In the genomic region with DNA sequence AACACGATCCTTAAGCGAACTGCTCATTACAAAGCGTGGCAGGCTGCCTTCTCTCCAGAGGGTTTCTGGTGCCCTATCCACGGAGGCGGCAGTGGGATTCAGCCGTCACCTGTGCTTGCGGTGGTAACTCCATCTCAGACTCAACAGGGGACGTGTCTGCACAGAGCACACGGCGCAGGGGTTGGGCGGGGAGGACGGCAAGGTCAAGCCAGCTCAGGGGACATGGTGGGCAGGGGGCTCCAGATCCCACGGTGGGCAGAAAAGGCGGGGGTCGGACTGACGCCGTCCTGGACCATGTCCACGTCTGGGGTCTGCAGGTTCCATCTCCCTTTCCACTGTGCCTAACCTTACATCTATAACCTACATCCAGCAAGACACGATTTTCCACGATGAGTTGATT, we compare ENCODE assay signal across 28 cellular contexts.
DNase-seq lines count a peak whose midpoint lies in the region; ATAC-seq, FAIRE-seq and TF ChIP-seq lines count a peak whose summit lies in the region.
"Had no signal": no experiment of that assay in that cellular context is flagged by ENCODE, and none has a peak within 500 bp of the region (broad histone marks: within the 10 kb centered on the region; RNA-seq: fewer than 3 reads in every experiment).

No MANE protein-coding gene starts in this region.

- TF ChIP-seq EP300 in transverse colon (IDR thresholded peaks at IDR 0.05; ENCODE audit: low read depth), result no peak

- H3K27ac ChIP-seq in transverse colon, result peak overlapping the region in 1 of 4 donors; percentile 31
- H3K27ac ChIP-seq: PC-9 had no signal

- in situ Hi-C loops in transverse colon (cut with MboI; ENCODE audit: low pct_ligation_motif_present in 1 of 4, low pct_unique_long_range_greater_than_20kb in 1 of 4, low sequenced_read_pairs in 3 of 4), result no loop called here

- H3K27ac Mint-ChIP-seq in natural killer cell (peak overlapping the region in 1 of 2 donors; percentile 70), osteocyte (ENCODE audit: unreplicated experiment) (peak overlapping the region; percentile 38)
- H3K27ac Mint-ChIP-seq in natural killer cell treated with Interleukin-12 subunit alpha and Interleukin-12 subunit beta and Interleukin-15 and Interleukin-18, amount 100 ng/mL, for 72 hours, result peak overlapping the region in 1 of 2 donors; percentile 58
- peak overlapping the region; percentile 46 to 51 for H3K27ac Mint-ChIP-seq in effector memory CD8-positive, alpha-beta T cell

- no peaks in the 10 kb centered on the region for H3K36me3 Mint-ChIP-seq in natural killer cell
- H3K36me3 Mint-ChIP-seq in natural killer cell treated with Interleukin-12 subunit alpha and Interleukin-12 subunit beta and Interleukin-15 and Interleukin-18, amount 100 ng/mL, for 72 hours, result no peaks in the 10 kb centered on the region
- H3K36me3 Mint-ChIP-seq in effector memory CD8-positive, alpha-beta T cell (ENCODE audit: insufficient read depth), result peaks cover 82% of the 10 kb centered on the region
- H3K36me3 Mint-ChIP-seq in osteocyte (ENCODE audit: unreplicated experiment), result peaks cover 4% of the 10 kb centered on the region

- FAIRE-seq in RCC 7860 (lab: Jason Lieb, UNC), result no peak
- FAIRE-seq: endometrium, GM12892 had no signal

- no peak for DNase-seq in natural killer cell
- DNase-seq in natural killer cell treated with Interleukin-12 subunit alpha and Interleukin-12 subunit beta and Interleukin-15 and Interleukin-18, amount 100 ng/mL, for 72 hours (ENCODE audit: low spot score), result no peak
- DNase-seq in effector memory CD8-positive, alpha-beta T cell, result no peak
- no peak for DNase-seq in osteocyte (ENCODE audit: extremely low spot score, unreplicated experiment)
- no peak for DNase-seq in RCC 7860 (ENCODE audit: low spot score)
- no peak for DNase-seq in transverse colon
- DNase-seq in HT-29 (ENCODE audit: low spot score), result no peak
- DNase-seq: activated CD4-positive, alpha-beta T cell treated with anti-CD3 and anti-CD28 coated beads for 1 hour; activated gamma-delta T cell; Caco-2; caudate nucleus; dermis blood vessel endothelial cell; gastrocnemius medialis; Karpas-422; midbrain; MV-4-11; naive B cell; NCI-H1436; NCI-H2081; NCI-H2227 treated with DMSO at 0.1 percent for 48 hours; NCI-H526; PC-9; SHP77 treated with DMSO at 0.1 percent for 48 hours; stimulated activated naive CD4-positive, alpha-beta T cell treated with Interleukin-2 at 50 U/mL for 16 hours; uterus had no signal

- H3K27me3 ChIP-seq in transverse colon, result no peaks in the 10 kb centered on the region
- H3K27me3 ChIP-seq: gastrocnemius medialis, uterus had no signal

- no peak for TF ChIP-seq POLR2A in transverse colon (IDR thresholded peaks at IDR 0.05)

- H3K4me1 Mint-ChIP-seq in natural killer cell, result peaks cover 63 to 83% of the 10 kb centered on the region in 2 donors
- H3K4me1 Mint-ChIP-seq in natural killer cell treated with Interleukin-12 subunit alpha and Interleukin-12 subunit beta and Interleukin-15 and Interleukin-18, amount 100 ng/mL, for 72 hours (ENCODE audit: low read depth in 2 of 2), result peaks cover 51 to 59% of the 10 kb centered on the region in 2 donors
- peaks cover 46 to 54% of the 10 kb centered on the region in 2 donors for H3K4me1 Mint-ChIP-seq in effector memory CD8-positive, alpha-beta T cell (ENCODE audit: low read depth in 2 of 2)
- H3K4me1 Mint-ChIP-seq in osteocyte (ENCODE audit: unreplicated experiment), result peaks cover 56% of the 10 kb centered on the region

- no peak for ATAC-seq in natural killer cell
- ATAC-seq in natural killer cell treated with Interleukin-12 subunit alpha and Interleukin-12 subunit beta and Interleukin-15 and Interleukin-18, amount 100 ng/mL, for 72 hours, result no peak
- no peak for ATAC-seq in effector memory CD8-positive, alpha-beta T cell (replicated peaks)
- ATAC-seq: gastrocnemius medialis had no signal

- TF ChIP-seq CTCF in natural killer cell (IDR thresholded peaks at IDR 0.05) (no peak), osteocyte (IDR thresholded peaks at IDR 0.05) (no peak), transverse colon (IDR thresholded peaks at IDR 0.05) (no peak)

- H3K9me3 Mint-ChIP-seq in natural killer cell, result no peaks in the 10 kb centered on the region
- H3K9me3 Mint-ChIP-seq in natural killer cell treated with Interleukin-12 subunit alpha and Interleukin-12 subunit beta and Interleukin-15 and Interleukin-18, amount 100 ng/mL, for 72 hours, result no peaks in the 10 kb centered on the region
- H3K9me3 Mint-ChIP-seq in effector memory CD8-positive, alpha-beta T cell, result no peaks in the 10 kb centered on the region
- no peaks in the 10 kb centered on the region for H3K9me3 Mint-ChIP-seq in osteocyte (ENCODE audit: unreplicated experiment)
- H3K9me3 Mint-ChIP-seq: naive B cell had no signal

- no peaks in the 10 kb centered on the region for H3K9me3 ChIP-seq in transverse colon
- H3K9me3 ChIP-seq: Caco-2, gastrocnemius medialis, HAP-1, uterus had no signal

- H3K4me3 Mint-ChIP-seq in natural killer cell (peak overlapping the region; percentile 6), osteocyte (ENCODE audit: unreplicated experiment) (no peak overlapping the region)
- H3K4me3 Mint-ChIP-seq in natural killer cell treated with Interleukin-12 subunit alpha and Interleukin-12 subunit beta and Interleukin-15 and Interleukin-18, amount 100 ng/mL, for 72 hours, result no peak overlapping the region
- H3K4me3 Mint-ChIP-seq in effector memory CD8-positive, alpha-beta T cell, result peak overlapping the region; percentile 27 to 41

- no peak overlapping the region for H3K4me3 ChIP-seq in transverse colon
- H3K4me3 ChIP-seq: gastrocnemius medialis, HAP-1, PC-9, uterus had no signal

- intact Hi-C loops in natural killer cell (cut with micrococcal nuclease), result no loop called here
- intact Hi-C loops in transverse colon (cut with DNase I; ENCODE audit: low total_unique reads), result no loop called here

- peaks cover 39 to 70% (median 43%) of the 10 kb centered on the region in 4 donors for H3K4me1 ChIP-seq in transverse colon

- WGBS in transverse colon (ENCODE audit: low coverage in 1 of 2), 2 donors, result 94 to 96% methylated on average over 11 to 20 of the region's 20 CpGs

- H3K36me3 ChIP-seq in transverse colon, result no peaks in the 10 kb centered on the region
- H3K36me3 ChIP-seq: gastrocnemius medialis, HAP-1, uterus had no signal

- no peaks in the 10 kb centered on the region for H3K27me3 Mint-ChIP-seq in natural killer cell (ENCODE audit: low read depth in 2 of 2)
- no peaks in the 10 kb centered on the region for H3K27me3 Mint-ChIP-seq in natural killer cell treated with Interleukin-12 subunit alpha and Interleukin-12 subunit beta and Interleukin-15 and Interleukin-18, amount 100 ng/mL, for 72 hours
- no peaks in the 10 kb centered on the region for H3K27me3 Mint-ChIP-seq in effector memory CD8-positive, alpha-beta T cell
- H3K27me3 Mint-ChIP-seq in osteocyte (ENCODE audit: unreplicated experiment), result no peaks in the 10 kb centered on the region
- H3K27me3 Mint-ChIP-seq: naive B cell had no signal

Comparison
In these comparisons a context has a peak if more than half of its experiments do, and no peak if none do; other contexts are left out.
1. H3K4me3 Mint-ChIP-seq: peak in natural killer cell (single experiment) and effector memory CD8-positive, alpha-beta T cell (2 of 2); none in natural killer cell treated with Interleukin-12 subunit alpha and Interleukin-12 subunit beta and Interleukin-15 and Interleukin-18, amount 100 ng/mL, for 72 hours (single experiment) and osteocyte (single experiment).